Comparison of ENCODE assay signal across 26 cellular contexts in genomic region chr1:220031290-220031689, GRCh38. TPM values are rescaled to one million over a fixed set of nuclear protein-coding genes. Genes with fewer than 3 reads are reported as not detected.
DNase-seq lines count a peak whose midpoint lies in the region; ATAC-seq, FAIRE-seq and TF ChIP-seq lines count a peak whose summit lies in the region.
"Had no signal": no experiment of that assay in that cellular context is flagged by ENCODE, and none has a peak within 500 bp of the region (broad histone marks: within the 10 kb centered on the region; RNA-seq: fewer than 3 reads in every experiment).

No MANE protein-coding gene starts in this region.

- ATAC-seq in GM18858 (IDR thresholded peaks at IDR 0.05; ENCODE audit: unreplicated experiment) (peak; percentile 64), GM21529 (IDR thresholded peaks at IDR 0.05; ENCODE audit: unreplicated experiment) (peak; percentile 63), K562 (no peak)
- no peak for ATAC-seq in naive thymus-derived CD4-positive, alpha-beta T cell
- ATAC-seq: right cardiac atrium, upper lobe of right lung had no signal

- DNase-seq in K562 (ENCODE audit: extremely low read depth in 1 of 4, low spot score in 3 of 4) = no peak
- no peak for DNase-seq in transverse colon
- no peak for DNase-seq in naive thymus-derived CD4-positive, alpha-beta T cell
- DNase-seq in stimulated activated CD4-positive, alpha-beta T cell treated with anti-CD3 and anti-CD28 coated beads, Interleukin-12 subunit alpha, Interleukin-12 subunit beta, amount 100 ng/mL, for 4 hours = no peak
- DNase-seq: activated CD4-positive, alpha-beta T cell treated with anti-CD3 and anti-CD28 coated beads, Interleukin-2, amount 50 U/mL, for 1 hour; activated naive CD4-positive, alpha-beta T cell; brain microvascular endothelial cell; C1 segment of cervical spinal cord; COR-L47; HCEC 1CT; hippocampal formation; IMR-90; NCI-H1048; NCI-H1694 treated with DMSO at 0.1 percent for 48 hours; NCI-H2171 treated with DMSO at 0.1 percent for 48 hours; NCI-H524; NK-92 treated with Interleukin-12 subunit alpha and Interleukin-12 subunit beta, amount 100 ng/mL, for 24 hours; right cardiac atrium; SHP77; spleen; stimulated activated CD4-positive, alpha-beta T cell treated with anti-CD3 and anti-CD28 coated beads, Interleukin-2, amount 100 ng/mL, for 48 hours; upper lobe of right lung; WERI-Rb-1 had no signal

- no peak overlapping the region for H3K4me3 Mint-ChIP-seq in naive thymus-derived CD4-positive, alpha-beta T cell

- 91% methylated on average over 2 of the region's 2 CpGs for WGBS in K562 (ENCODE audit: insufficient coverage, low coverage, missing lambda C conversion rate)
- 74 to 79% methylated on average over 2 of the region's 2 CpGs for WGBS in transverse colon (ENCODE audit: low coverage in 1 of 2), 2 donors

- intact Hi-C loops in K562 (cut with micrococcal nuclease) (no loop called here), transverse colon (cut with DNase I; ENCODE audit: low total_unique reads) (no loop called here)
- intact Hi-C loops in naive thymus-derived CD4-positive, alpha-beta T cell (cut with micrococcal nuclease) = no loop called here

- POLR2A ChIA-PET in K562 (lab: Yijun Ruan, JAX) = interaction anchor here (1.3 to 1.6 kb wide), 3 partner anchors 8 to 28 kb away, joined by 3 to 11 read pairs (median 3); no protein-coding TSS in a partner anchor
- POLR2A ChIA-PET in naive thymus-derived CD4-positive, alpha-beta T cell (lab: Charles Lee) = no interaction called here

- H3K4me3 ChIP-seq in OCI-LY3 (ENCODE audit: low read length) (no peak overlapping the region), K562 (no peak overlapping the region), transverse colon (no peak overlapping the region)
- no peak overlapping the region for H3K4me3 ChIP-seq in naive thymus-derived CD4-positive, alpha-beta T cell (ENCODE audit: low read length)
- H3K4me3 ChIP-seq: spleen, upper lobe of right lung had no signal

- H3K27ac Mint-ChIP-seq in naive thymus-derived CD4-positive, alpha-beta T cell = peak overlapping the region in 1 of 9 donors; percentile 22

- CTCF ChIA-PET in K562 (lab: Yijun Ruan, JAX; ENCODE audit: low intra/inter-chr PET ratio) = no interaction called here
- CTCF ChIA-PET in naive thymus-derived CD4-positive, alpha-beta T cell (lab: Charles Lee) = interaction anchor here (0.7 kb wide), 1 partner anchor 40 kb away, joined by 5 read pairs; no protein-coding TSS in a partner anchor

- no peak for TF ChIP-seq CTCF in OCI-LY3 (IDR thresholded peaks at IDR 0.05; ENCODE audit: low read depth, low read length)
- TF ChIP-seq CTCF in K562 (IDR thresholded peaks at IDR 0.05 in 2 of 3, conservative IDR thresholded peaks at IDR 0.05 in 1 of 3; ENCODE audit: insufficient read depth in 2 of 3, low read depth in 1 of 3, low read length in 3 of 3) = no peak
- no peak for TF ChIP-seq CTCF in transverse colon (IDR thresholded peaks at IDR 0.05)

- in situ Hi-C loops in K562 (cut with MboI) (no loop called here), transverse colon (cut with MboI; ENCODE audit: low pct_ligation_motif_present in 1 of 4, low pct_unique_long_range_greater_than_20kb in 1 of 4, low sequenced_read_pairs in 3 of 4) (no loop called here)

- H3K9me3 ChIP-seq in OCI-LY3 (ENCODE audit: insufficient read depth, low read length) (no peaks in the 10 kb centered on the region), K562 (replicated peaks; ENCODE audit: control insufficient read depth, insufficient read depth, low read depth, low read length) (no peaks in the 10 kb centered on the region), transverse colon (no peaks in the 10 kb centered on the region)
- H3K9me3 ChIP-seq in naive thymus-derived CD4-positive, alpha-beta T cell (ENCODE audit: control insufficient read depth in 2 of 3, low read length in 3 of 3) = no peaks in the 10 kb centered on the region
- H3K9me3 ChIP-seq: spleen, upper lobe of right lung had no signal

- no peak overlapping the region for H3K9ac ChIP-seq in OCI-LY3 (ENCODE audit: low read length)
- H3K9ac ChIP-seq in K562 (ENCODE audit: insufficient read depth in 1 of 2, low read depth in 2 of 2, low read length in 2 of 2) = no peak overlapping the region

- TF ChIP-seq EP300 in K562 (IDR thresholded peaks at IDR 0.05; ENCODE audit: low read length) (no peak), transverse colon (IDR thresholded peaks at IDR 0.05; ENCODE audit: low read depth) (no peak)

- no peaks in the 10 kb centered on the region for H3K27me3 ChIP-seq in OCI-LY3 (ENCODE audit: low read depth, low read length)
- H3K27me3 ChIP-seq in K562 (ENCODE audit: control insufficient read depth in 2 of 2, insufficient read depth in 2 of 2, low read length in 2 of 2) = no peaks in the 10 kb centered on the region
- H3K27me3 ChIP-seq in transverse colon = no peaks in the 10 kb centered on the region
- H3K27me3 ChIP-seq in naive thymus-derived CD4-positive, alpha-beta T cell (ENCODE audit: control insufficient read depth in 2 of 2, insufficient read depth in 2 of 2, low read length in 2 of 2) = no peaks in the 10 kb centered on the region
- H3K27me3 ChIP-seq: brain microvascular endothelial cell, spleen, upper lobe of right lung had no signal

- TF ChIP-seq RAD21 in K562 (CRISPR knock-in tag; conservative IDR thresholded peaks at IDR 0.05 in 1 of 2, IDR thresholded peaks at IDR 0.05 in 1 of 2) = no peak

- peaks cover 0 to 10% (median 6%) of the 10 kb centered on the region in 7 donors for H3K4me1 Mint-ChIP-seq in naive thymus-derived CD4-positive, alpha-beta T cell

- TSS peak; percentile 3 for BruUV-seq in K562 (replicated peaks; lab: Mats Ljungman, UMichigan)

- no peaks in the 10 kb centered on the region for H3K9me3 Mint-ChIP-seq in naive thymus-derived CD4-positive, alpha-beta T cell

- H3K36me3 Mint-ChIP-seq in naive thymus-derived CD4-positive, alpha-beta T cell = peaks cover 0 to 48% (median 31%) of the 10 kb centered on the region in 5 donors

- H3K4me1 ChIP-seq in OCI-LY3 (ENCODE audit: low read length) (peaks cover 12% of the 10 kb centered on the region), K562 (replicated peaks in 1 of 2; ENCODE audit: control insufficient read depth in 2 of 2, insufficient read depth in 2 of 2, low read length in 2 of 2) (no peaks in the 10 kb centered on the region), transverse colon (no peaks in the 10 kb centered on the region)
- H3K4me1 ChIP-seq in naive thymus-derived CD4-positive, alpha-beta T cell (ENCODE audit: control insufficient read depth in 2 of 2, insufficient read depth in 2 of 2, low read length in 2 of 2) = no peaks in the 10 kb centered on the region
- H3K4me1 ChIP-seq: spleen, upper lobe of right lung had no signal

- FAIRE-seq in K562 (lab: Jason Lieb, UNC) = no peak

- H3K79me2 ChIP-seq in OCI-LY3 (ENCODE audit: low read length) = peaks cover 31% of the 10 kb centered on the region
- H3K79me2 ChIP-seq in K562 (ENCODE audit: control insufficient read depth, insufficient read depth, low read length) = peaks cover 32% of the 10 kb centered on the region

- H3K9me1 ChIP-seq in K562 (ENCODE audit: control insufficient read depth, insufficient read depth, low read length) = no peaks in the 10 kb centered on the region

- H3K4me2 ChIP-seq in OCI-LY3 (ENCODE audit: low read length) = peak overlapping the region; percentile 0; the same call in 1 of the 2 replicates
- no peak overlapping the region for H3K4me2 ChIP-seq in K562 (ENCODE audit: insufficient read depth, low read length)

- TF ChIP-seq POLR2A in K562 (conservative IDR thresholded peaks at IDR 0.05) = no peak
- TF ChIP-seq POLR2A in transverse colon (IDR thresholded peaks at IDR 0.05) = no peak

- no peaks in the 10 kb centered on the region for H3K27me3 Mint-ChIP-seq in naive thymus-derived CD4-positive, alpha-beta T cell

- H4K20me1 ChIP-seq in OCI-LY3 (ENCODE audit: insufficient read depth, low read length) = peaks cover 13% of the 10 kb centered on the region
- H4K20me1 ChIP-seq in K562 (replicated peaks; ENCODE audit: control insufficient read depth, insufficient read depth, low read length) = no peaks in the 10 kb centered on the region

- H2AFZ ChIP-seq in OCI-LY3 (ENCODE audit: low read depth, low read length) = no peak overlapping the region
- H2AFZ ChIP-seq in K562 (ENCODE audit: low read depth, low read length) = no peak overlapping the region

- H3K27ac ChIP-seq in OCI-LY3 (ENCODE audit: low read length) (no peak overlapping the region), K562 (ENCODE audit: extremely low read depth, low read depth, low read length) (no peak overlapping the region), transverse colon (no peak overlapping the region)
- no peak overlapping the region for H3K27ac ChIP-seq in naive thymus-derived CD4-positive, alpha-beta T cell (ENCODE audit: low read depth, low read length)
- H3K27ac ChIP-seq: brain microvascular endothelial cell, spleen, upper lobe of right lung, WERI-Rb-1 had no signal

- H3K36me3 ChIP-seq in OCI-LY3 (replicated peaks; ENCODE audit: low read depth, low read length) (peaks cover 47% of the 10 kb centered on the region), K562 (ENCODE audit: control insufficient read depth, insufficient read depth, low read length) (peaks cover 76% of the 10 kb centered on the region), transverse colon (peaks cover 0 to 61% (median 21%) of the 10 kb centered on the region in 4 donors)
- peaks cover 14 to 60% (median 18%) of the 10 kb centered on the region in 3 experiments for H3K36me3 ChIP-seq in naive thymus-derived CD4-positive, alpha-beta T cell (ENCODE audit: control insufficient read depth in 2 of 3, insufficient read depth in 3 of 3, low read length in 3 of 3)

RNA-seq across cellular contexts. Expression of gene EPRS1, which starts 15.0 kb away (rescaled TPM):
- total RNA-seq in K562 (2011; cell fraction: chromatin; rRNA removed; ENCODE audit: low replicate concordance) = 75.9 and 190 TPM in 2 replicates
- total RNA-seq in K562 (2011; cell fraction: nucleolus; rRNA removed) = 38.2 and 50.7 TPM in 2 replicates
- 69.8 and 70.2 TPM in 2 replicates for total RNA-seq in K562 (2011; cell fraction: nucleoplasm; rRNA removed)
- total RNA-seq in K562 (2014; rRNA removed) (155 and 222 TPM in 2 replicates), K562 (2014; rRNA removed; fragmentation: Illumina TruSeq; extraction: Trizol) (283 and 311 TPM in 2 replicates), K562 (2015; rRNA removed; fragmentation: Illumina TruSeq; extraction: Trizol) (187 and 212 TPM in 2 replicates), K562 (2021) (230 and 248 TPM in 2 replicates), transverse colon (10 to 100 TPM; 17.2 to 65.9 (median 25.4) TPM)
- polyA plus RNA-seq in K562 (2011; rRNA removed) (277 and 289 TPM in 2 replicates), K562 (2014; fragmentation: Illumina TruSeq; extraction: Trizol) (208 and 275 TPM in 2 replicates), K562 (2014; fragmentation: Nextera tagmentation; extraction: Ambion mirVana) (100 to 1,000 TPM; 193 to 291 TPM), K562 (2014; rRNA removed) (129 and 172 TPM in 2 replicates)
- polyA plus RNA-seq in K562 (2011; cell fraction: cytosol; rRNA removed) = 48.7 and 94.1 TPM in 2 replicates
- polyA plus RNA-seq in K562 (2011; cell fraction: nucleus; rRNA removed) = 121 and 166 TPM in 2 replicates
- polyA plus RNA-seq in K562 (2012) = 169 and 312 TPM in 2 replicates
- 398 and 424 TPM in 2 replicates for polyA minus RNA-seq in K562 (2011; rRNA and poly(A)+ RNA removed)
- polyA minus RNA-seq in K562 (2011; cell fraction: cytosol; rRNA and poly(A)+ RNA removed) = 183 and 198 TPM in 2 replicates
- polyA minus RNA-seq in K562 (2011; cell fraction: nucleus; rRNA and poly(A)+ RNA removed) = 40.8 and 115 TPM in 2 replicates
- 100 to 1,000 TPM in 1 of 5 experiments, 10 to 100 TPM in 4; 39.2 to 130 (median 93.6) TPM for total RNA-seq in naive thymus-derived CD4-positive, alpha-beta T cell
- 10 to 100 TPM; 46.0 to 47.1 TPM for polyA plus RNA-seq in naive thymus-derived CD4-positive, alpha-beta T cell

RNA-seq across cellular contexts. Expression of gene BPNT1, which starts 58.3 kb away (rescaled TPM):
- total RNA-seq in K562 (2011; cell fraction: chromatin; rRNA removed; ENCODE audit: low replicate concordance) = 43.6 and 62.7 TPM in 2 replicates
- total RNA-seq in K562 (2011; cell fraction: nucleolus; rRNA removed) = 20.3 and 27.7 TPM in 2 replicates
- 27.8 and 29.0 TPM in 2 replicates for total RNA-seq in K562 (2011; cell fraction: nucleoplasm; rRNA removed)
- total RNA-seq in K562 (2014; rRNA removed) (28.8 and 34.1 TPM in 2 replicates), K562 (2014; rRNA removed; fragmentation: Illumina TruSeq; extraction: Trizol) (56.4 and 60.4 TPM in 2 replicates), K562 (2015; rRNA removed; fragmentation: Illumina TruSeq; extraction: Trizol) (33.8 and 37.4 TPM in 2 replicates), K562 (2021) (40.5 and 43.1 TPM in 2 replicates), transverse colon (10 to 100 TPM; 17.7 to 73.9 (median 45.7) TPM)
- polyA plus RNA-seq in K562 (2011; rRNA removed) (63.6 and 73.8 TPM in 2 replicates), K562 (2014; fragmentation: Illumina TruSeq; extraction: Trizol) (51.9 and 61.1 TPM in 2 replicates), K562 (2014; fragmentation: Nextera tagmentation; extraction: Ambion mirVana) (10 to 100 TPM; 30.2 to 52.9 TPM), K562 (2014; rRNA removed) (33.7 and 35.7 TPM in 2 replicates)
- 34.5 and 78.1 TPM in 2 replicates for polyA plus RNA-seq in K562 (2011; cell fraction: cytosol; rRNA removed)
- 26.6 TPM in 2 replicates for polyA plus RNA-seq in K562 (2011; cell fraction: nucleus; rRNA removed)
- polyA plus RNA-seq in K562 (2012) = 23.5 and 37.6 TPM in 2 replicates
- polyA minus RNA-seq in K562 (2011; rRNA and poly(A)+ RNA removed) = 232 and 265 TPM in 2 replicates
- 21.9 and 40.6 TPM in 2 replicates for polyA minus RNA-seq in K562 (2011; cell fraction: cytosol; rRNA and poly(A)+ RNA removed)
- 14.0 and 27.8 TPM in 2 replicates for polyA minus RNA-seq in K562 (2011; cell fraction: nucleus; rRNA and poly(A)+ RNA removed)
- 10 to 100 TPM in 4 of 5 experiments, 1 to 10 TPM in 1; 5.5 to 24.6 (median 15.0) TPM for total RNA-seq in naive thymus-derived CD4-positive, alpha-beta T cell
- polyA plus RNA-seq in naive thymus-derived CD4-positive, alpha-beta T cell = 10 to 100 TPM; 20.2 to 25.2 TPM

Comparison
In these comparisons a context has a peak if more than half of its experiments do, and no peak if none do; other contexts are left out.
1. ATAC-seq: peak in GM18858 (single experiment) and GM21529 (single experiment); none in K562 (single experiment) and naive thymus-derived CD4-positive, alpha-beta T cell (single experiment).